19 cellular contexts compared by ENCODE assay signal in genomic region chr2:174491947-174492346, GRCh38. TPM values are rescaled to one million over a fixed set of nuclear protein-coding genes. Genes with fewer than 3 reads are reported as not detected.
DNase-seq lines count a peak whose midpoint lies in the region; ATAC-seq lines count a peak whose summit lies in the region.
"Had no signal": no experiment of that assay in that cellular context is flagged by ENCODE, and none has a peak within 500 bp of the region (broad histone marks: within the 10 kb centered on the region; RNA-seq: fewer than 3 reads in every experiment).

No MANE protein-coding gene starts in this region.

- peak overlapping the region; percentile 78 for H3K27ac ChIP-seq in CD4-positive, alpha-beta memory T cell (ENCODE audit: low read depth, low read length)
- H3K27ac ChIP-seq: 22Rv1, upper lobe of right lung had no signal

- CTCF ChIA-PET in CD4-positive, alpha-beta memory T cell (lab: Charles Lee; ENCODE audit: partially characterized antibody) = interaction anchor here (1.1 to 3.0 kb wide), 6 partner anchors 8 to 196 kb away, joined by 3 to 27 read pairs (median 8); no protein-coding TSS in a partner anchor
- CTCF ChIA-PET in activated CD4-positive, alpha-beta memory T cell treated with anti-CD3 and anti-CD28 coated beads, Interleukin-2, amount 10 ng/mL, durations not matched to agents 7 days and 5 days (lab: Charles Lee) = interaction anchor here (0.7 to 3.0 kb wide), 2 partner anchors 55 to 142 kb away, joined by 3 to 15 read pairs; no protein-coding TSS in a partner anchor

- H3K4me3 ChIP-seq in CD4-positive, alpha-beta memory T cell (ENCODE audit: low read length in 2 of 2) = no peak overlapping the region
- H3K4me3 ChIP-seq: upper lobe of right lung had no signal

- POLR2A ChIA-PET in CD4-positive, alpha-beta memory T cell (lab: Charles Lee; ENCODE audit: partially characterized antibody) = interaction anchor here (0.6 to 3.5 kb wide), 7 partner anchors 20 to 514 kb away, joined by 3 to 38 read pairs (median 14); partner anchors contain the start of gene WIPF1
- POLR2A ChIA-PET in activated CD4-positive, alpha-beta memory T cell treated with anti-CD3 and anti-CD28 coated beads, Interleukin-2, amount 10 ng/mL, durations not matched to agents 7 days and 5 days (lab: Charles Lee) = interaction anchor here (1.5 to 3.2 kb wide), 3 partner anchors 62 to 106 kb away, joined by 3 to 11 read pairs (median 11); partner anchors contain the start of gene WIPF1

- no peak for DNase-seq in T-helper 1 cell
- DNase-seq in CD4-positive, alpha-beta memory T cell = no peak
- DNase-seq in activated CD4-positive, alpha-beta memory T cell treated with anti-CD3 and anti-CD28 coated beads, Interleukin-2, amount 10 ng/mL, durations not matched to agents 7 days and 5 days = no peak
- no peak for DNase-seq in memory B cell (ENCODE audit: low spot score in 2 of 2)
- DNase-seq in EL = no peak
- DNase-seq in effector CD8-positive, alpha-beta T cell (lab: John Stamatoyannopoulos, UW) = no peak
- no peak for DNase-seq in NCI-H1105 treated with DMSO at 0.1 percent for 48 hours (lab: John Stamatoyannopoulos, UW)
- DNase-seq: activated T-cell treated with anti-CD3 and anti-CD28 coated beads, Interleukin-2, amount 50 U/mL, for 4 hours; AML-193; foreskin fibroblast; H7; hippocampal formation; MV-4-11; NCI-H1930; stimulated activated CD4-positive, alpha-beta T cell treated with anti-CD3 and anti-CD28 coated beads, Interleukin-2, amount 100 ng/mL, for 24 hours; upper lobe of right lung had no signal

- peak overlapping the region; percentile 94 for H3K27ac Mint-ChIP-seq in T-helper 1 cell treated with Interleukin-12 subunit alpha and Interleukin-12 subunit beta and Interleukin-4 antibody, amounts not matched to agents 30 μg/mL and 1 μg/mL, for 36 hours
- H3K27ac Mint-ChIP-seq in CD4-positive, alpha-beta memory T cell = peak overlapping the region; percentile 61 to 98 (median 96)
- peak overlapping the region; percentile 97 for H3K27ac Mint-ChIP-seq in activated CD4-positive, alpha-beta memory T cell treated with anti-CD3 and anti-CD28 coated beads, Interleukin-2, amount 10 ng/mL, durations not matched to agents 7 days and 5 days
- H3K27ac Mint-ChIP-seq in memory B cell = peak overlapping the region; percentile 95

- peak overlapping the region; percentile 10 for H3K4me3 Mint-ChIP-seq in T-helper 1 cell treated with Interleukin-12 subunit alpha and Interleukin-12 subunit beta and Interleukin-4 antibody, amounts not matched to agents 30 μg/mL and 1 μg/mL, for 36 hours
- peak overlapping the region in 7 of 8 donors; percentile 29 to 81 (median 55) for H3K4me3 Mint-ChIP-seq in CD4-positive, alpha-beta memory T cell
- no peak overlapping the region for H3K4me3 Mint-ChIP-seq in activated CD4-positive, alpha-beta memory T cell treated with anti-CD3 and anti-CD28 coated beads, Interleukin-2, amount 10 ng/mL, durations not matched to agents 7 days and 5 days
- no peak overlapping the region for H3K4me3 Mint-ChIP-seq in memory B cell

- peaks cover 64% of the 10 kb centered on the region for H3K4me1 Mint-ChIP-seq in T-helper 1 cell treated with Interleukin-12 subunit alpha and Interleukin-12 subunit beta and Interleukin-4 antibody, amounts not matched to agents 30 μg/mL and 1 μg/mL, for 36 hours (ENCODE audit: low read depth)
- H3K4me1 Mint-ChIP-seq in CD4-positive, alpha-beta memory T cell = peaks cover 55 to 95% (median 74%) of the 10 kb centered on the region in 4 donors
- H3K4me1 Mint-ChIP-seq in activated CD4-positive, alpha-beta memory T cell treated with anti-CD3 and anti-CD28 coated beads, Interleukin-2, amount 10 ng/mL, durations not matched to agents 7 days and 5 days = peaks cover 70% of the 10 kb centered on the region
- H3K4me1 Mint-ChIP-seq in memory B cell = peaks cover 17% of the 10 kb centered on the region

- peaks cover 3% of the 10 kb centered on the region for H3K36me3 Mint-ChIP-seq in T-helper 1 cell treated with Interleukin-12 subunit alpha and Interleukin-12 subunit beta and Interleukin-4 antibody, amounts not matched to agents 30 μg/mL and 1 μg/mL, for 36 hours (ENCODE audit: low read depth)
- peaks cover 0 to 3% of the 10 kb centered on the region in 2 donors for H3K36me3 Mint-ChIP-seq in CD4-positive, alpha-beta memory T cell
- no peaks in the 10 kb centered on the region for H3K36me3 Mint-ChIP-seq in activated CD4-positive, alpha-beta memory T cell treated with anti-CD3 and anti-CD28 coated beads, Interleukin-2, amount 10 ng/mL, durations not matched to agents 7 days and 5 days (ENCODE audit: low read depth)
- H3K36me3 Mint-ChIP-seq in memory B cell = no peaks in the 10 kb centered on the region

- H3K4me1 ChIP-seq in CD4-positive, alpha-beta memory T cell (ENCODE audit: insufficient read depth, low read length) = peaks cover 89% of the 10 kb centered on the region
- H3K4me1 ChIP-seq: upper lobe of right lung had no signal

- H3K36me3 ChIP-seq in CD4-positive, alpha-beta memory T cell (ENCODE audit: insufficient read depth, low read length) = no peaks in the 10 kb centered on the region
- H3K36me3 ChIP-seq: upper lobe of right lung had no signal

- ATAC-seq in memory B cell (ENCODE audit: low read depth) = no peak
- ATAC-seq: activated T-cell treated with anti-CD3 and anti-CD28 coated beads, Interleukin-2, amount 50 U/mL, for 4 hours; upper lobe of right lung had no signal

- no peaks in the 10 kb centered on the region for H3K27me3 Mint-ChIP-seq in T-helper 1 cell treated with Interleukin-12 subunit alpha and Interleukin-12 subunit beta and Interleukin-4 antibody, amounts not matched to agents 30 μg/mL and 1 μg/mL, for 36 hours (ENCODE audit: low read depth)
- H3K27me3 Mint-ChIP-seq in CD4-positive, alpha-beta memory T cell = no peaks in the 10 kb centered on the region
- H3K27me3 Mint-ChIP-seq in activated CD4-positive, alpha-beta memory T cell treated with anti-CD3 and anti-CD28 coated beads, Interleukin-2, amount 10 ng/mL, durations not matched to agents 7 days and 5 days = no peaks in the 10 kb centered on the region
- H3K27me3 Mint-ChIP-seq in memory B cell = no peaks in the 10 kb centered on the region

- no peaks in the 10 kb centered on the region for H3K9me3 Mint-ChIP-seq in T-helper 1 cell treated with Interleukin-12 subunit alpha and Interleukin-12 subunit beta and Interleukin-4 antibody, amounts not matched to agents 30 μg/mL and 1 μg/mL, for 36 hours
- H3K9me3 Mint-ChIP-seq in CD4-positive, alpha-beta memory T cell = peaks cover 0 to 3% (median 0%) of the 10 kb centered on the region in 8 donors
- no peaks in the 10 kb centered on the region for H3K9me3 Mint-ChIP-seq in activated CD4-positive, alpha-beta memory T cell treated with anti-CD3 and anti-CD28 coated beads, Interleukin-2, amount 10 ng/mL, durations not matched to agents 7 days and 5 days
- H3K9me3 Mint-ChIP-seq in memory B cell = peaks cover 1% of the 10 kb centered on the region
- H3K9me3 Mint-ChIP-seq: activated T-cell treated with anti-CD3 and anti-CD28 coated beads, Interleukin-2, amount 50 U/mL, for 4 hours had no signal

- no peaks in the 10 kb centered on the region for H3K27me3 ChIP-seq in CD4-positive, alpha-beta memory T cell (ENCODE audit: insufficient read depth, low read length)
- H3K27me3 ChIP-seq: upper lobe of right lung had no signal

- no peaks in the 10 kb centered on the region for H3K9me3 ChIP-seq in CD4-positive, alpha-beta memory T cell (ENCODE audit: control insufficient read depth in 1 of 2, low read length in 2 of 2)
- H3K9me3 ChIP-seq: upper lobe of right lung had no signal

- intact Hi-C loops in CD4-positive, alpha-beta memory T cell (cut with micrococcal nuclease) = loop anchor here (2.0 to 5.0 kb wide), 2 partner anchors 29 to 245 kb away; partner anchors contain the start of gene OLA1

RNA-seq across cellular contexts. Expression of gene GPR155, which starts 5.1 kb away (rescaled TPM):
- 10 to 100 TPM; 18.2 to 20.4 TPM for total RNA-seq in CD4-positive, alpha-beta memory T cell
- 10 to 100 TPM in 1 of 2 donors, 1 to 10 TPM in 1; 7.5 to 10.6 TPM for polyA plus RNA-seq in CD4-positive, alpha-beta memory T cell
- total RNA-seq in activated CD4-positive, alpha-beta memory T cell treated with anti-CD3 and anti-CD28 coated beads, Interleukin-2, amount 10 ng/mL, durations not matched to agents 7 days and 5 days = 10 to 100 TPM; 10.5 to 11.3 TPM
- total RNA-seq: HT-29 had no signal

Comparison
In these comparisons a context has a peak if more than half of its experiments do, and no peak if none do; other contexts are left out.
1. H3K4me3 Mint-ChIP-seq: peak in T-helper 1 cell treated with Interleukin-12 subunit alpha and Interleukin-12 subunit beta and Interleukin-4 antibody, amounts not matched to agents 30 μg/mL and 1 μg/mL, for 36 hours (single experiment) and CD4-positive, alpha-beta memory T cell (7 of 8); none in activated CD4-positive, alpha-beta memory T cell treated with anti-CD3 and anti-CD28 coated beads, Interleukin-2, amount 10 ng/mL, durations not matched to agents 7 days and 5 days (single experiment) and memory B cell (single experiment).
2. Peak in every context shown above with its lines, with median percentiles within 50 percentile points of each other: H3K27ac Mint-ChIP-seq.